In genomic region chr13:77028202-77028601, GRCh38 we compare ENCODE assay signal across 8 cellular contexts. TPM values are rescaled to one million over a fixed set of nuclear protein-coding genes. Genes with fewer than 3 reads are reported as not detected.
DNase-seq lines count a peak whose midpoint lies in the region; ATAC-seq and TF ChIP-seq lines count a peak whose summit lies in the region.

No MANE protein-coding gene starts in this region.

- H3K4me2 ChIP-seq in neural cell (ENCODE audit: low read length), result no peak overlapping the region

- peaks cover 11% of the 10 kb centered on the region for H4K20me1 ChIP-seq in neural cell (ENCODE audit: insufficient read depth)

- no peaks in the 10 kb centered on the region for H3K27me3 Mint-ChIP-seq in dendritic cell treated with granulocyte-macrophage colony-stimulating factor and Interleukin-4, amounts not matched to agents 40 ng/mL and 50 ng/mL, for 4 days

- intact Hi-C loops in dendritic cell treated with granulocyte-macrophage colony-stimulating factor and Interleukin-4, amounts not matched to agents 40 ng/mL and 50 ng/mL, for 4 days (cut with micrococcal nuclease), result loop anchor here (5.0 kb wide), 1 partner anchor 39 kb away; no protein-coding TSS in a partner anchor

- no peak overlapping the region for H3K27ac ChIP-seq in neural cell (ENCODE audit: low read length)

- H2AFZ ChIP-seq in neural cell (ENCODE audit: low read depth, low read length), result no peak overlapping the region

- no peaks in the 10 kb centered on the region for H3K9me3 ChIP-seq in neural cell (ENCODE audit: low read length)

- H3K27ac Mint-ChIP-seq in dendritic cell treated with granulocyte-macrophage colony-stimulating factor and Interleukin-4, amounts not matched to agents 40 ng/mL and 50 ng/mL, for 4 days, result peak overlapping the region; percentile 91

- TF ChIP-seq CTCF in neural cell (IDR thresholded peaks at IDR 0.05; ENCODE audit: poor library complexity, severe bottlenecking), result no peak

- H3K4me1 Mint-ChIP-seq in dendritic cell treated with granulocyte-macrophage colony-stimulating factor and Interleukin-4, amounts not matched to agents 40 ng/mL and 50 ng/mL, for 4 days (ENCODE audit: low read depth), result peaks cover 41% of the 10 kb centered on the region

- H3K36me3 Mint-ChIP-seq in dendritic cell treated with granulocyte-macrophage colony-stimulating factor and Interleukin-4, amounts not matched to agents 40 ng/mL and 50 ng/mL, for 4 days (ENCODE audit: low read depth), result peaks cover 24% of the 10 kb centered on the region

- H3K36me3 ChIP-seq in neural cell (ENCODE audit: insufficient read depth, low read length), result no peaks in the 10 kb centered on the region

- H3K79me2 ChIP-seq in neural cell (replicated peaks; ENCODE audit: insufficient read depth, low read length), result peaks cover 32% of the 10 kb centered on the region

- DNase-seq in DMS153 (lab: John Stamatoyannopoulos, UW), result peak; percentile 86
- peak; percentile 76 for DNase-seq in NCI-H345 (lab: John Stamatoyannopoulos, UW)
- DNase-seq in NCI-H1930 (lab: John Stamatoyannopoulos, UW), result no peak
- no peak for DNase-seq in GM19238 (ENCODE audit: insufficient read length, low spot score)

- H3K9me3 Mint-ChIP-seq in dendritic cell treated with granulocyte-macrophage colony-stimulating factor and Interleukin-4, amounts not matched to agents 40 ng/mL and 50 ng/mL, for 4 days, result peaks cover 7% of the 10 kb centered on the region

- TF ChIP-seq EP300 in neural cell (conservative IDR thresholded peaks at IDR 0.05; ENCODE audit: poor library complexity, severe bottlenecking), result no peak

- H3K4me3 Mint-ChIP-seq in dendritic cell treated with granulocyte-macrophage colony-stimulating factor and Interleukin-4, amounts not matched to agents 40 ng/mL and 50 ng/mL, for 4 days, result peak overlapping the region; percentile 93

- ATAC-seq in HG03439 (IDR thresholded peaks at IDR 0.05; ENCODE audit: unreplicated experiment) (no peak), HG03135 (IDR thresholded peaks at IDR 0.05; ENCODE audit: unreplicated experiment) (no peak)

- no peaks in the 10 kb centered on the region for H3F3A ChIP-seq in neural cell (ENCODE audit: insufficient read depth, low read length, poor library complexity, severe bottlenecking)

- peak overlapping the region; percentile 94 for H3K4me3 ChIP-seq in neural cell (ENCODE audit: low read length)

- H3K9me2 ChIP-seq in neural cell (ENCODE audit: insufficient read depth, low read length), result no peaks in the 10 kb centered on the region

- no peaks in the 10 kb centered on the region for H3K27me3 ChIP-seq in neural cell (ENCODE audit: insufficient read depth, low read depth, low read length)

- no peak overlapping the region for H3K9ac ChIP-seq in neural cell (ENCODE audit: low read length)

- TF ChIP-seq RAD21 in neural cell (conservative IDR thresholded peaks at IDR 0.05), result no peak

TF ChIP-seq in neural cell, 6 proteins besides CTCF, POLR2A, EP300 and RAD21:
- TF ChIP-seq REST (IDR thresholded peaks at IDR 0.05; ENCODE audit: borderline replicate concordance) (no peak), SMC3 (conservative IDR thresholded peaks at IDR 0.05; ENCODE audit: poor library complexity) (no peak), POLR2AphosphoS5 (IDR thresholded peaks at IDR 0.05) (no peak), MXI1 (conservative IDR thresholded peaks at IDR 0.05; ENCODE audit: poor library complexity, severe bottlenecking) (no peak), EZH2 (IDR thresholded peaks at IDR 0.05; ENCODE audit: borderline replicate concordance, insufficient read depth, low read length, poor library complexity, severe bottlenecking) (no peak), TAF1 (IDR thresholded peaks at IDR 0.05; ENCODE audit: low read depth) (no peak)

RNA-seq across cellular contexts. Expression of gene FBXL3, which starts 1.2 kb away (rescaled TPM):
- 42.0 and 44.1 TPM in 2 replicates for polyA plus RNA-seq in neural cell
- 92.0 and 101 TPM in 2 replicates for polyA minus RNA-seq in neural cell

RNA-seq across cellular contexts. Expression of gene CLN5, which starts 36.3 kb away (rescaled TPM):
- polyA plus RNA-seq in neural cell, result 25.9 and 28.5 TPM in 2 replicates
- polyA minus RNA-seq in neural cell, result 35.0 and 36.5 TPM in 2 replicates

Comparison
In these comparisons a context has a peak if more than half of its experiments do, and no peak if none do; other contexts are left out.
1. DNase-seq: peak in DMS153 (single experiment) and NCI-H345 (single experiment); none in NCI-H1930 (0 of 2) and GM19238 (single experiment).